15 cellular contexts compared by ENCODE assay signal in genomic region chr17:69928586-69928985, GRCh38.
"Had no signal": no experiment of that assay in that cellular context is flagged by ENCODE, and none has a peak within 500 bp of the region (broad histone marks: within the 10 kb centered on the region; RNA-seq: fewer than 3 reads in every experiment).

No MANE protein-coding gene starts in this region.

- DNase-seq: activated B cell treated with CpG ODN at 0.5 μM for 24 hours; activated CD4-positive, alpha-beta memory T cell treated with anti-CD3 and anti-CD28 coated beads, Interleukin-2, amount 10 ng/mL, durations not matched to agents 7 days and 5 days; activated CD4-positive, alpha-beta T cell treated with anti-CD3 and anti-CD28 coated beads for 48 hours; activated CD8-positive, alpha-beta memory T cell treated with anti-CD3 and anti-CD28 coated beads, Interleukin-2, amount 10 ng/mL, durations not matched to agents 7 days and 5 days; activated naive CD4-positive, alpha-beta T cell; activated naive CD8-positive, alpha-beta T cell treated with anti-CD3 and anti-CD28 coated beads, Interleukin-2, amount 10 ng/mL, durations not matched to agents 7 days and 5 days; amygdala; foreskin keratinocyte; occipital lobe; stimulated activated CD4-positive, alpha-beta T cell treated with anti-CD3 and anti-CD28 coated beads, Interleukin-12 subunit alpha, Interleukin-12 subunit beta, amount 100 ng/mL, for 4 hours; stimulated activated CD4-positive, alpha-beta T cell treated with anti-CD3 and anti-CD28 coated beads, Interleukin-1b, Interleukin-23, amount 100 ng/mL, for 48 hours; stimulated activated CD8-positive, alpha-beta memory T cell treated with anti-CD3 and anti-CD28 coated beads, Interleukin-4, amount 100 ng/mL, for 48 hours; stimulated activated naive CD4-positive, alpha-beta T cell; thyroid gland had no signal

- H3K9me3 ChIP-seq: thyroid gland had no signal

- ATAC-seq: activated CD8-positive, alpha-beta memory T cell treated with anti-CD3 and anti-CD28 coated beads, Interleukin-2, amount 10 ng/mL, durations not matched to agents 7 days and 5 days; foreskin keratinocyte had no signal

- H3K27me3 ChIP-seq: foreskin keratinocyte, thyroid gland had no signal

- H3K36me3 ChIP-seq: thyroid gland had no signal

- H3K4me1 ChIP-seq: foreskin keratinocyte had no signal

- H3K27ac ChIP-seq: foreskin keratinocyte, thyroid gland had no signal

- H3K4me3 ChIP-seq: lung, thyroid gland had no signal
